Comparison of ENCODE assay signal across 27 cellular contexts in the genomic region with DNA sequence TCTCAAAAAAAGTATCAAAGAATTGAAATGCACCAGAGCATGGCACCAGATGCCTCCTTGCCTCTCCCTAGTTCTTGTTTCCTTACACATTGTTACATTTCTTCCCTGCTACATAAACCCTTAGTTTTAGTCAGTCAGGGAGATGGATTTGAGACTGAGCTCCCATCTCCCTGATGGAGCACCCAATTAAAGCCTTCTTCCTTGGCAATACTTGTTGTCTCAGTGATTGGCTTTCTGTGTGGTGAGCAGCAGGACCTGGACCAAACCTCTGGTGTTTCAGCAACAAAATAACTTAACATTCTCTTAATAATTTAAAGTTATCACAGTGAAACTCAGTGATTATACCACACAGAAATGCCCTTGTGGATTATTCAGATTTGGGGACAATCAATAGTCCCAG. TPM values are rescaled to one million over a fixed set of nuclear protein-coding genes. Genes with fewer than 3 reads are reported as not detected.
DNase-seq lines count a peak whose midpoint lies in the region; ATAC-seq, FAIRE-seq and TF ChIP-seq lines count a peak whose summit lies in the region.
"Had no signal": no experiment of that assay in that cellular context is flagged by ENCODE, and none has a peak within 500 bp of the region (broad histone marks: within the 10 kb centered on the region; RNA-seq: fewer than 3 reads in every experiment).

No MANE protein-coding gene starts in this region.

- H3K36me3 Mint-ChIP-seq in mesothelial cell of epicardium: peaks cover 11% of the 10 kb centered on the region
- H3K36me3 Mint-ChIP-seq in stimulated activated memory B cell treated with anti-CD40 and anti-IgM and Interleukin-4, amounts not matched to agents 10 μg/mL and 1 μg/mL and 100 μg/mL, for 72 hours: no peaks in the 10 kb centered on the region
- H3K36me3 Mint-ChIP-seq: CD8-positive, alpha-beta memory T cell; memory B cell had no signal

- peaks cover 0 to 8% of the 10 kb centered on the region in 2 experiments; a peak in 2 of 4 replicates for H3K4me1 ChIP-seq in HCT116 (ENCODE audit: control insufficient read depth in 1 of 2, insufficient read depth in 2 of 2, low read length in 2 of 2)
- H3K4me1 ChIP-seq in ascending aorta: peaks cover 9 to 54% of the 10 kb centered on the region in 2 donors
- H3K4me1 ChIP-seq in tibial artery: peaks cover 0 to 91% (median 53%) of the 10 kb centered on the region in 4 donors
- H3K4me1 ChIP-seq: colonic mucosa, Peyer's patch had no signal

- intact Hi-C loops in HCT116 (cut with micrococcal nuclease): no loop called here
- intact Hi-C loops in ascending aorta (cut with DNase I): no loop called here
- intact Hi-C loops in tibial artery (cut with DNase I; ENCODE audit: low total_unique reads): no loop called here

- H3K36me3 ChIP-seq in HCT116 (ENCODE audit: control insufficient read depth in 1 of 2, insufficient read depth in 2 of 2, low read length in 2 of 2) (no peaks in the 10 kb centered on the region), ascending aorta (no peaks in the 10 kb centered on the region), tibial artery (no peaks in the 10 kb centered on the region), WERI-Rb-1 (no peaks in the 10 kb centered on the region)
- H3K36me3 ChIP-seq: BE2C, colonic mucosa, left lung, neutrophil, Peyer's patch had no signal

- RAD21 ChIA-PET in HCT116 (lab: Charles Lee; ENCODE audit: low non-redundant PET in 1 of 2, low total read pairs in 2 of 2, uncharacterized antibody in 2 of 2, unreplicated experiment in 2 of 2): no interaction called here

- H3K9me3 ChIP-seq in HCT116 (ENCODE audit: control insufficient read depth in 1 of 2, insufficient read depth in 1 of 2, low read depth in 1 of 2, low read length in 2 of 2) (peaks cover 0 to 8% of the 10 kb centered on the region in 2 experiments; a peak in 2 of 4 replicates), ascending aorta (peaks cover 0 to 10% of the 10 kb centered on the region in 2 donors), tibial artery (no peaks in the 10 kb centered on the region), WERI-Rb-1 (ENCODE audit: severe bottlenecking) (peaks cover 6% of the 10 kb centered on the region)
- H3K9me3 ChIP-seq: BE2C, colonic mucosa, neutrophil, Peyer's patch had no signal

- no peak for TF ChIP-seq POLR2A in HCT116 (IDR thresholded peaks at IDR 0.05; ENCODE audit: borderline replicate concordance, extremely low read depth, insufficient read depth, insufficient read length)

- POLR2A ChIA-PET in HCT116 (lab: Charles Lee): no interaction called here

- H3K4me3 Mint-ChIP-seq in mesothelial cell of epicardium: no peak overlapping the region
- H3K4me3 Mint-ChIP-seq in stimulated activated memory B cell treated with anti-CD40 and anti-IgM and Interleukin-4, amounts not matched to agents 10 μg/mL and 1 μg/mL and 100 μg/mL, for 72 hours: no peak overlapping the region
- H3K4me3 Mint-ChIP-seq: activated CD4-positive, alpha-beta T cell treated with anti-CD3 and anti-CD28 coated beads for 36 hours; activated T-helper 17 cell treated with anti-CD3 and anti-CD28 coated beads, Interleukin-2, amount 50 U/mL, for 72 hours; CD8-positive, alpha-beta memory T cell; H9; memory B cell had no signal

- no peak overlapping the region for H3K9ac ChIP-seq in HCT116 (ENCODE audit: low read length)

- H3K27ac ChIP-seq in HCT116 (ENCODE audit: low read depth, low read length): no peak overlapping the region
- peak overlapping the region; percentile 85 to 87 for H3K27ac ChIP-seq in ascending aorta
- peak overlapping the region; percentile 72 to 83 for H3K27ac ChIP-seq in tibial artery
- H3K27ac ChIP-seq in WERI-Rb-1: no peak overlapping the region
- H3K27ac ChIP-seq: colonic mucosa, neutrophil had no signal

- no peaks in the 10 kb centered on the region for H3K9me2 ChIP-seq in HCT116 (ENCODE audit: insufficient read depth)

- no peak for FAIRE-seq in urothelium cell line (lab: Jason Lieb, UNC)
- FAIRE-seq: islet of Langerhans had no signal

- peaks cover 11% of the 10 kb centered on the region for H3K9me3 Mint-ChIP-seq in mesothelial cell of epicardium
- H3K9me3 Mint-ChIP-seq in stimulated activated memory B cell treated with anti-CD40 and anti-IgM and Interleukin-4, amounts not matched to agents 10 μg/mL and 1 μg/mL and 100 μg/mL, for 72 hours: peaks cover 3% of the 10 kb centered on the region

- no peaks in the 10 kb centered on the region for H4K20me1 ChIP-seq in HCT116 (ENCODE audit: insufficient read depth)

- H3K27me3 ChIP-seq in HCT116 (ENCODE audit: insufficient read depth, low read length): no peaks in the 10 kb centered on the region
- H3K27me3 ChIP-seq in ascending aorta: no peaks in the 10 kb centered on the region
- no peaks in the 10 kb centered on the region for H3K27me3 ChIP-seq in tibial artery
- H3K27me3 ChIP-seq in WERI-Rb-1 (ENCODE audit: insufficient read depth, low read depth, severe bottlenecking): no peaks in the 10 kb centered on the region
- H3K27me3 ChIP-seq: BE2C, colonic mucosa, left lung, neutrophil, Peyer's patch had no signal

- no peaks in the 10 kb centered on the region for H3K79me2 ChIP-seq in HCT116 (ENCODE audit: insufficient read depth, low read length)

- H3K4me1 Mint-ChIP-seq in mesothelial cell of epicardium: peaks cover 39% of the 10 kb centered on the region
- no peaks in the 10 kb centered on the region for H3K4me1 Mint-ChIP-seq in stimulated activated memory B cell treated with anti-CD40 and anti-IgM and Interleukin-4, amounts not matched to agents 10 μg/mL and 1 μg/mL and 100 μg/mL, for 72 hours
- H3K4me1 Mint-ChIP-seq: activated CD4-positive, alpha-beta T cell treated with anti-CD3 and anti-CD28 coated beads for 36 hours; activated T-helper 17 cell treated with anti-CD3 and anti-CD28 coated beads, Interleukin-2, amount 50 U/mL, for 72 hours; CD8-positive, alpha-beta memory T cell; H9; memory B cell had no signal

- no peak overlapping the region for H2AFZ ChIP-seq in HCT116 (ENCODE audit: low read depth, low read length, poor library complexity, severe bottlenecking)

- peak overlapping the region; percentile 90 for H3K27ac Mint-ChIP-seq in mesothelial cell of epicardium
- no peak overlapping the region for H3K27ac Mint-ChIP-seq in stimulated activated memory B cell treated with anti-CD40 and anti-IgM and Interleukin-4, amounts not matched to agents 10 μg/mL and 1 μg/mL and 100 μg/mL, for 72 hours
- H3K27ac Mint-ChIP-seq: activated CD4-positive, alpha-beta T cell treated with anti-CD3 and anti-CD28 coated beads for 36 hours; activated T-helper 17 cell treated with anti-CD3 and anti-CD28 coated beads, Interleukin-2, amount 50 U/mL, for 72 hours; CD8-positive, alpha-beta memory T cell; H9; memory B cell had no signal

- no peak for TF ChIP-seq CTCF in HCT116 (IDR thresholded peaks at IDR 0.05 in 2 of 3, conservative IDR thresholded peaks at IDR 0.05 in 1 of 3; ENCODE audit: borderline replicate concordance in 1 of 3, insufficient read depth in 1 of 3, low read depth in 2 of 3, low read length in 2 of 3)
- no peak for TF ChIP-seq CTCF in ascending aorta (IDR thresholded peaks at IDR 0.05)
- TF ChIP-seq CTCF in mesothelial cell of epicardium (IDR thresholded peaks at IDR 0.05; ENCODE audit: unreplicated experiment): no peak
- TF ChIP-seq CTCF in tibial artery (IDR thresholded peaks at IDR 0.05): no peak
- no peak for TF ChIP-seq CTCF in WERI-Rb-1 (IDR thresholded peaks at IDR 0.05; ENCODE audit: low read depth, low read length)

- H3K4me3 ChIP-seq in HCT116 (replicated peaks in 1 of 2; ENCODE audit: low read depth in 1 of 2, low read length in 2 of 2) (no peak overlapping the region), ascending aorta (no peak overlapping the region), tibial artery (no peak overlapping the region), WERI-Rb-1 (ENCODE audit: low read depth, low read length) (no peak overlapping the region)
- H3K4me3 ChIP-seq: colonic mucosa, left lung, Peyer's patch had no signal

- no peak overlapping the region for H3K4me2 ChIP-seq in HCT116 (ENCODE audit: low read length)

- CTCF ChIA-PET in HCT116 (lab: Charles Lee): no interaction called here

- BruUV-seq in HCT116 (replicated peaks; lab: Mats Ljungman, UMichigan): no TSS peak

- no peak for ATAC-seq in HCT116
- no peak for ATAC-seq in stimulated activated memory B cell treated with anti-CD40 and anti-IgM and Interleukin-4, amounts not matched to agents 10 μg/mL and 1 μg/mL and 100 μg/mL, for 72 hours
- ATAC-seq: left lung had no signal

- H3K27me3 Mint-ChIP-seq in mesothelial cell of epicardium (ENCODE audit: low read depth): no peaks in the 10 kb centered on the region
- peaks cover under 1% of the 10 kb centered on the region for H3K27me3 Mint-ChIP-seq in stimulated activated memory B cell treated with anti-CD40 and anti-IgM and Interleukin-4, amounts not matched to agents 10 μg/mL and 1 μg/mL and 100 μg/mL, for 72 hours
- H3K27me3 Mint-ChIP-seq: memory B cell, progenitor cell of endocrine pancreas had no signal

- no peak for TF ChIP-seq RAD21 in HCT116 (IDR thresholded peaks at IDR 0.05; ENCODE audit: low read depth)

- DNase-seq in HCT116 (ENCODE audit: low read depth, low spot score) (no peak), ascending aorta (ENCODE audit: low spot score in 2 of 2) (no peak), mesothelial cell of epicardium (ENCODE audit: low spot score in 2 of 2, unreplicated experiment in 2 of 2) (no peak), tibial artery (no peak), urothelium cell line (ENCODE audit: low spot score) (no peak), WERI-Rb-1 (no peak), SIG-M5 (lab: John Stamatoyannopoulos, UW) (no peak)
- DNase-seq: activated CD4-positive, alpha-beta T cell treated with anti-CD3 and anti-CD28 coated beads for 36 hours; activated naive CD4-positive, alpha-beta T cell treated with anti-CD3 and anti-CD28 coated beads, Interleukin-2, amount 50 U/mL, for 16 hours; BE2C; CD8-positive, alpha-beta memory T cell; colonic mucosa; DMS 273 treated with DMSO at 0.1 percent for 48 hours; effector memory CD4-positive, alpha-beta T cell; H9; head of caudate nucleus; left lung; NCI-H1436 treated with DMSO at 0.1 percent for 48 hours; Peyer's patch; SHP77 treated with DMSO at 0.1 percent for 48 hours; stimulated activated naive CD4-positive, alpha-beta T cell had no signal

TF ChIP-seq in HCT116, 20 proteins besides CTCF, POLR2A, EP300 and RAD21:
- peak; percentile 84; the same call in 1 of the 2 replicates for TF ChIP-seq CBX3 (IDR thresholded peaks at IDR 0.05; ENCODE audit: low read depth)
- no peak for TF ChIP-seq ZNF274 (IDR thresholded peaks at IDR 0.05; ENCODE audit: low read depth, low read length)
- no peak for TF ChIP-seq SRF (IDR thresholded peaks at IDR 0.05; ENCODE audit: low read depth)

RNA-seq across cellular contexts. Expression of gene PPP1R3C, which starts 26.9 kb away (rescaled TPM):
- total RNA-seq in HCT116 (2021; ENCODE audit: unreplicated experiment) (0.20 TPM), ascending aorta (2.0 TPM), mesothelial cell of epicardium (9.2 to 9.9 TPM (median 9.7 TPM) in 3 replicates)
- polyA plus RNA-seq in HCT116 (2012): not detected in 2 replicates
- total RNA-seq: CD8-positive, alpha-beta memory T cell had no signal
- polyA plus RNA-seq: CD8-positive, alpha-beta memory T cell had no signal

Comparison
In these comparisons a context has a peak if more than half of its experiments do, and no peak if none do; other contexts are left out.
1. H3K27ac ChIP-seq: peak in ascending aorta (2 of 2) and tibial artery (2 of 2); none in HCT116 (single experiment) and WERI-Rb-1 (single experiment).